In genomic region chr7:43926193-43927043, GRCh38 we compare ENCODE assay signal across 1 cellular context.
A peak's percentile ranks its signal among the peaks of the same experiment; 100 is the strongest.
TF ChIP-seq lines count a peak whose summit lies in the region.

UBE2D4 (plus strand) TSS chr7:43926436; CDS start chr7:43926533, 97 bp downstream.

TF ChIP-seq in H1, 55 proteins besides CTCF, POLR2A, EP300 and RAD21 (continued from another document):
- TF ChIP-seq, protein P1, sequence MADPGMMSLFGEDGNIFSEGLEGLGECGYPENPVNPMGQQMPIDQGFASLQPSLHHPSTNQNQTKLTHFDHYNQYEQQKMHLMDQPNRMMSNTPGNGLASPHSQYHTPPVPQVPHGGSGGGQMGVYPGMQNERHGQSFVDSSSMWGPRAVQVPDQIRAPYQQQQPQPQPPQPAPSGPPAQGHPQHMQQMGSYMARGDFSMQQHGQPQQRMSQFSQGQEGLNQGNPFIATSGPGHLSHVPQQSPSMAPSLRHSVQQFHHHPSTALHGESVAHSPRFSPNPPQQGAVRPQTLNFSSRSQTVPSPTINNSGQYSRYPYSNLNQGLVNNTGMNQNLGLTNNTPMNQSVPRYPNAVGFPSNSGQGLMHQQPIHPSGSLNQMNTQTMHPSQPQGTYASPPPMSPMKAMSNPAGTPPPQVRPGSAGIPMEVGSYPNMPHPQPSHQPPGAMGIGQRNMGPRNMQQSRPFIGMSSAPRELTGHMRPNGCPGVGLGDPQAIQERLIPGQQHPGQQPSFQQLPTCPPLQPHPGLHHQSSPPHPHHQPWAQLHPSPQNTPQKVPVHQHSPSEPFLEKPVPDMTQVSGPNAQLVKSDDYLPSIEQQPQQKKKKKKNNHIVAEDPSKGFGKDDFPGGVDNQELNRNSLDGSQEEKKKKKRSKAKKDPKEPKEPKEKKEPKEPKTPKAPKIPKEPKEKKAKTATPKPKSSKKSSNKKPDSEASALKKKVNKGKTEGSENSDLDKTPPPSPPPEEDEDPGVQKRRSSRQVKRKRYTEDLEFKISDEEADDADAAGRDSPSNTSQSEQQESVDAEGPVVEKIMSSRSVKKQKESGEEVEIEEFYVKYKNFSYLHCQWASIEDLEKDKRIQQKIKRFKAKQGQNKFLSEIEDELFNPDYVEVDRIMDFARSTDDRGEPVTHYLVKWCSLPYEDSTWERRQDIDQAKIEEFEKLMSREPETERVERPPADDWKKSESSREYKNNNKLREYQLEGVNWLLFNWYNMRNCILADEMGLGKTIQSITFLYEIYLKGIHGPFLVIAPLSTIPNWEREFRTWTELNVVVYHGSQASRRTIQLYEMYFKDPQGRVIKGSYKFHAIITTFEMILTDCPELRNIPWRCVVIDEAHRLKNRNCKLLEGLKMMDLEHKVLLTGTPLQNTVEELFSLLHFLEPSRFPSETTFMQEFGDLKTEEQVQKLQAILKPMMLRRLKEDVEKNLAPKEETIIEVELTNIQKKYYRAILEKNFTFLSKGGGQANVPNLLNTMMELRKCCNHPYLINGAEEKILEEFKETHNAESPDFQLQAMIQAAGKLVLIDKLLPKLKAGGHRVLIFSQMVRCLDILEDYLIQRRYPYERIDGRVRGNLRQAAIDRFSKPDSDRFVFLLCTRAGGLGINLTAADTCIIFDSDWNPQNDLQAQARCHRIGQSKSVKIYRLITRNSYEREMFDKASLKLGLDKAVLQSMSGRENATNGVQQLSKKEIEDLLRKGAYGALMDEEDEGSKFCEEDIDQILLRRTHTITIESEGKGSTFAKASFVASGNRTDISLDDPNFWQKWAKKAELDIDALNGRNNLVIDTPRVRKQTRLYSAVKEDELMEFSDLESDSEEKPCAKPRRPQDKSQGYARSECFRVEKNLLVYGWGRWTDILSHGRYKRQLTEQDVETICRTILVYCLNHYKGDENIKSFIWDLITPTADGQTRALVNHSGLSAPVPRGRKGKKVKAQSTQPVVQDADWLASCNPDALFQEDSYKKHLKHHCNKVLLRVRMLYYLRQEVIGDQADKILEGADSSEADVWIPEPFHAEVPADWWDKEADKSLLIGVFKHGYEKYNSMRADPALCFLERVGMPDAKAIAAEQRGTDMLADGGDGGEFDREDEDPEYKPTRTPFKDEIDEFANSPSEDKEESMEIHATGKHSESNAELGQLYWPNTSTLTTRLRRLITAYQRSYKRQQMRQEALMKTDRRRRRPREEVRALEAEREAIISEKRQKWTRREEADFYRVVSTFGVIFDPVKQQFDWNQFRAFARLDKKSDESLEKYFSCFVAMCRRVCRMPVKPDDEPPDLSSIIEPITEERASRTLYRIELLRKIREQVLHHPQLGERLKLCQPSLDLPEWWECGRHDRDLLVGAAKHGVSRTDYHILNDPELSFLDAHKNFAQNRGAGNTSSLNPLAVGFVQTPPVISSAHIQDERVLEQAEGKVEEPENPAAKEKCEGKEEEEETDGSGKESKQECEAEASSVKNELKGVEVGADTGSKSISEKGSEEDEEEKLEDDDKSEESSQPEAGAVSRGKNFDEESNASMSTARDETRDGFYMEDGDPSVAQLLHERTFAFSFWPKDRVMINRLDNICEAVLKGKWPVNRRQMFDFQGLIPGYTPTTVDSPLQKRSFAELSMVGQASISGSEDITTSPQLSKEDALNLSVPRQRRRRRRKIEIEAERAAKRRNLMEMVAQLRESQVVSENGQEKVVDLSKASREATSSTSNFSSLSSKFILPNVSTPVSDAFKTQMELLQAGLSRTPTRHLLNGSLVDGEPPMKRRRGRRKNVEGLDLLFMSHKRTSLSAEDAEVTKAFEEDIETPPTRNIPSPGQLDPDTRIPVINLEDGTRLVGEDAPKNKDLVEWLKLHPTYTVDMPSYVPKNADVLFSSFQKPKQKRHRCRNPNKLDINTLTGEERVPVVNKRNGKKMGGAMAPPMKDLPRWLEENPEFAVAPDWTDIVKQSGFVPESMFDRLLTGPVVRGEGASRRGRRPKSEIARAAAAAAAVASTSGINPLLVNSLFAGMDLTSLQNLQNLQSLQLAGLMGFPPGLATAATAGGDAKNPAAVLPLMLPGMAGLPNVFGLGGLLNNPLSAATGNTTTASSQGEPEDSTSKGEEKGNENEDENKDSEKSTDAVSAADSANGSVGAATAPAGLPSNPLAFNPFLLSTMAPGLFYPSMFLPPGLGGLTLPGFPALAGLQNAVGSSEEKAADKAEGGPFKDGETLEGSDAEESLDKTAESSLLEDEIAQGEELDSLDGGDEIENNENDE (IDR thresholded peaks at IDR 0.05; ENCODE audit: insufficient replicate concordance, low read length) = no peak
- no peak for TF ChIP-seq RFX5 (IDR thresholded peaks at IDR 0.05; ENCODE audit: borderline replicate concordance, low read depth, low read length)
- TF ChIP-seq, protein P2, sequence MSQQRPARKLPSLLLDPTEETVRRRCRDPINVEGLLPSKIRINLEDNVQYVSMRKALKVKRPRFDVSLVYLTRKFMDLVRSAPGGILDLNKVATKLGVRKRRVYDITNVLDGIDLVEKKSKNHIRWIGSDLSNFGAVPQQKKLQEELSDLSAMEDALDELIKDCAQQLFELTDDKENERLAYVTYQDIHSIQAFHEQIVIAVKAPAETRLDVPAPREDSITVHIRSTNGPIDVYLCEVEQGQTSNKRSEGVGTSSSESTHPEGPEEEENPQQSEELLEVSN (IDR thresholded peaks at IDR 0.05) = peak; percentile 90
- 0 out of 4 replicates have a peak, but pooled peaks of 1 of the 2 experiments have one; percentile 47 for TF ChIP-seq HDAC2 (IDR thresholded peaks at IDR 0.05; ENCODE audit: borderline replicate concordance in 1 of 2, low read depth in 2 of 2, low read length in 2 of 2)
- no peak for TF ChIP-seq CHD2 (IDR thresholded peaks at IDR 0.05; ENCODE audit: low read length)
- TF ChIP-seq MAX (IDR thresholded peaks at IDR 0.05) = peak; percentile 96
- TF ChIP-seq KDM4A (IDR thresholded peaks at IDR 0.05; ENCODE audit: low read depth, low read length, severe bottlenecking) = peak; percentile 76
- no peak for TF ChIP-seq POU5F1 (IDR thresholded peaks at IDR 0.05; ENCODE audit: low read depth, low read length)
TF ChIP-seq in H1: peak in this region for 16.
